ENCODE assay signal across 16 cellular contexts in genomic region chr16:3295209-3295608, GRCh38. TPM values are rescaled to one million over a fixed set of nuclear protein-coding genes. Genes with fewer than 3 reads are reported as not detected.
DNase-seq lines count a peak whose midpoint lies in the region; ATAC-seq, FAIRE-seq and TF ChIP-seq lines count a peak whose summit lies in the region.
"Had no signal": no experiment of that assay in that cellular context is flagged by ENCODE, and none has a peak within 500 bp of the region (broad histone marks: within the 10 kb centered on the region; RNA-seq: fewer than 3 reads in every experiment).

No MANE protein-coding gene starts in this region.

- H3K79me2 ChIP-seq in GM23338 (replicated peaks; ENCODE audit: insufficient read depth) (peaks cover 29% of the 10 kb centered on the region), HepG2 (ENCODE audit: insufficient read depth, low read length) (peaks cover 19% of the 10 kb centered on the region)

- H3K27me3 Mint-ChIP-seq in GM23338 (ENCODE audit: insufficient read depth, low read depth, poor library complexity): peaks cover 12% of the 10 kb centered on the region
- H3K27me3 Mint-ChIP-seq: CD8-positive, alpha-beta memory T cell had no signal

- H2AFZ ChIP-seq in GM23338 (no peak overlapping the region), HepG2 (ENCODE audit: low read length) (no peak overlapping the region)

- CTCF ChIA-PET in HepG2 (lab: Yijun Ruan, JAX; ENCODE audit: low intra/inter-chr PET ratio, low total read pairs): no interaction called here

- peak overlapping the region; percentile 32; the same call in 1 of the 2 replicates for H3K4me2 ChIP-seq in GM23338
- H3K4me2 ChIP-seq in HepG2 (ENCODE audit: low read depth, low read length): no peak overlapping the region

- peaks cover 83% of the 10 kb centered on the region for H3K36me3 Mint-ChIP-seq in GM23338 (ENCODE audit: low read depth)

- TF ChIP-seq EP300 in HepG2 (IDR thresholded peaks at IDR 0.05; ENCODE audit: low read depth in 2 of 2, low read length in 2 of 2): no peak
- no peak for TF ChIP-seq EP300 in HepG2 (CRISPR knock-in tag; IDR thresholded peaks at IDR 0.05; ENCODE audit: borderline replicate concordance)

- H3K4me3 Mint-ChIP-seq in GM23338: no peak overlapping the region
- H3K4me3 Mint-ChIP-seq: CD8-positive, alpha-beta memory T cell had no signal

- in situ Hi-C loops in HepG2 (cut with HindIII; ENCODE audit: extremely low pct_ligation_motif_present, low pct_unique_long_range_greater_than_20kb): no loop called here

- H3K36me3 ChIP-seq in GM23338 (ENCODE audit: insufficient read depth): peaks cover 15% of the 10 kb centered on the region
- H3K36me3 ChIP-seq in adipocyte (ENCODE audit: control insufficient read depth, insufficient read depth, low read length, severe bottlenecking): peaks cover 63% of the 10 kb centered on the region
- H3K36me3 ChIP-seq in HepG2 (replicated peaks in 1 of 2; ENCODE audit: control insufficient read depth in 1 of 2, insufficient read depth in 2 of 2, low read length in 2 of 2): peaks cover 10 to 28% of the 10 kb centered on the region in 2 experiments

- H3K4me1 ChIP-seq in GM23338 (ENCODE audit: insufficient read depth) (no peaks in the 10 kb centered on the region), adipocyte (ENCODE audit: control insufficient read depth, insufficient read depth, low read length) (no peaks in the 10 kb centered on the region), HepG2 (ENCODE audit: insufficient read depth, low read length) (peaks cover 12% of the 10 kb centered on the region)

- peak; percentile 80 for ATAC-seq in GM23338
- ATAC-seq in HepG2: peak; percentile 31; the same call in 2 of the 3 replicates
- no peak for ATAC-seq in HG03139 (IDR thresholded peaks at IDR 0.05; ENCODE audit: unreplicated experiment)
- ATAC-seq in HG02798 (IDR thresholded peaks at IDR 0.05; ENCODE audit: poor library complexity, unreplicated experiment): no peak

- TF ChIP-seq CTCF in GM23338 (conservative IDR thresholded peaks at IDR 0.05; ENCODE audit: low read depth in 2 of 2) (no peak), HepG2 (CRISPR knock-in tag; IDR thresholded peaks at IDR 0.05) (no peak)

- DNase-seq in GM23338 (ENCODE audit: low spot score) (peak; percentile 30), adipocyte (ENCODE audit: low read depth) (no peak), HepG2 (ENCODE audit: low spot score) (no peak)
- DNase-seq: CD8-positive, alpha-beta memory T cell; DMS79; KG1; MV-4-11; NCI-H1694 treated with DMSO at 0.1 percent for 48 hours; NCI-H2107; NCI-H2227 treated with DMSO at 0.1 percent for 48 hours; NCI-H524; RPMI8226 had no signal

- H3K27ac ChIP-seq in GM23338 (ENCODE audit: low read depth) (no peak overlapping the region), HepG2 (ENCODE audit: extremely low read length, insufficient read depth, low read length) (no peak overlapping the region)

- TF ChIP-seq RAD21 in HepG2 (CRISPR knock-in tag; IDR thresholded peaks at IDR 0.05): no peak

- H3K27me3 ChIP-seq in GM23338 (ENCODE audit: insufficient read depth): no peaks in the 10 kb centered on the region
- no peaks in the 10 kb centered on the region for H3K27me3 ChIP-seq in adipocyte (replicated peaks; ENCODE audit: control insufficient read depth, insufficient read depth, low read length)
- no peaks in the 10 kb centered on the region for H3K27me3 ChIP-seq in HepG2 (ENCODE audit: control insufficient read depth in 1 of 2, insufficient read depth in 2 of 2, low read length in 2 of 2)

- H3K9me2 ChIP-seq in GM23338 (ENCODE audit: insufficient read depth): 0 out of 2 replicates have a peak, but pooled peaks cover 6% of the 10 kb centered on the region

- FAIRE-seq in HepG2 (lab: Jason Lieb, UNC): no peak
- FAIRE-seq: D721Med, H1 had no signal

- no peak overlapping the region for H3K27ac Mint-ChIP-seq in GM23338

- H3K4me1 Mint-ChIP-seq in GM23338: no peaks in the 10 kb centered on the region; the same call in 2 of the 3 replicates

- POLR2A ChIA-PET in HepG2 (lab: Yijun Ruan, JAX): no interaction called here

- TF ChIP-seq POLR2A in HepG2 (IDR thresholded peaks at IDR 0.05; ENCODE audit: insufficient read depth in 1 of 2, low read depth in 2 of 2, low read length in 2 of 2): no peak

- intact Hi-C loops in HepG2 (cut with micrococcal nuclease; ENCODE audit: unreplicated experiment): no loop called here

- peaks cover 75% of the 10 kb centered on the region for H3K9me3 Mint-ChIP-seq in GM23338

- WGBS in HepG2 (ENCODE audit: low lambda C conversion rate): 97% methylated on average over 45 of the region's 45 CpGs

- H3K9ac ChIP-seq in adipocyte (ENCODE audit: low read length) (no peak overlapping the region), HepG2 (ENCODE audit: insufficient read depth, low read depth, low read length) (no peak overlapping the region)

- H3K9me3 ChIP-seq in adipocyte (ENCODE audit: control insufficient read depth, low read length) (peaks cover 60% of the 10 kb centered on the region), HepG2 (ENCODE audit: low read length) (no peaks in the 10 kb centered on the region)

- H4K20me1 ChIP-seq in GM23338 (replicated peaks; ENCODE audit: insufficient read depth): no peaks in the 10 kb centered on the region
- H4K20me1 ChIP-seq in HepG2 (ENCODE audit: insufficient read depth, low read length): no peaks in the 10 kb centered on the region

- no TSS peak for BruUV-seq in HepG2 (replicated peaks; lab: Mats Ljungman, UMichigan)

- peak overlapping the region; percentile 17; the same call in 1 of the 2 replicates for H3K4me3 ChIP-seq in GM23338
- H3K4me3 ChIP-seq in adipocyte (ENCODE audit: low read length): peak overlapping the region; percentile 21
- H3K4me3 ChIP-seq in HepG2 (replicated peaks in 1 of 3; ENCODE audit: insufficient read depth in 1 of 3, low read depth in 2 of 3, low read length in 3 of 3): no peak overlapping the region

- no peaks in the 10 kb centered on the region; the same call in 1 of the 2 replicates for H3F3A ChIP-seq in GM23338 (replicated peaks; ENCODE audit: low read depth)

RNA-seq across cellular contexts. Expression of gene TIGD7, which starts 10.0 kb away (rescaled TPM):
- 8.0 and 8.5 TPM in 2 replicates for total RNA-seq in GM23338 (2014; rRNA removed; shearing (Covaris generic))
- polyA plus RNA-seq in GM23338 (2016; fragmentation: Nextera tagmentation; extraction: Ambion mirVana): 3.9 and 4.1 TPM in 2 replicates
- not detected in 2 replicates for total RNA-seq in HepG2 (2016; rRNA removed; fragmentation: Illumina TruSeq; extraction: Trizol)
- total RNA-seq in HepG2 (2016; cell fraction: cytosol; rRNA removed; fragmentation: Illumina TruSeq; extraction: Trizol; ENCODE audit: low read depth): not detected in 2 replicates
- not detected in 2 replicates for total RNA-seq in HepG2 (2016; cell fraction: insoluble cytoplasmic fraction; rRNA removed; fragmentation: Illumina TruSeq; extraction: Trizol)
- total RNA-seq in HepG2 (2016; cell fraction: membrane; rRNA removed; fragmentation: Illumina TruSeq; extraction: Trizol): not detected in 2 replicates
- not detected in 2 replicates for total RNA-seq in HepG2 (2016; cell fraction: nucleus; rRNA removed; fragmentation: Illumina TruSeq; extraction: Trizol)
- not detected in 2 replicates for polyA plus RNA-seq in HepG2 (2011; rRNA removed)
- polyA plus RNA-seq in HepG2 (2011; cell fraction: cytosol; rRNA removed): not detected in 2 replicates
- polyA plus RNA-seq in HepG2 (2011; cell fraction: nucleus; rRNA removed): not detected in 2 replicates
- polyA plus RNA-seq in HepG2 (2012): 0.63 and 0.88 TPM in 2 replicates
- polyA plus RNA-seq in HepG2 (2016; cell fraction: cytosol; fragmentation: Illumina TruSeq; extraction: Trizol; ENCODE audit: low read depth): not detected in 2 replicates
- polyA plus RNA-seq in HepG2 (2016; cell fraction: insoluble cytoplasmic fraction; fragmentation: Illumina TruSeq; extraction: Trizol; ENCODE audit: low read depth): not detected in 2 replicates
- not detected in 2 replicates for polyA plus RNA-seq in HepG2 (2016; cell fraction: membrane; fragmentation: Illumina TruSeq; extraction: Trizol; ENCODE audit: low read depth)
- not detected in 2 replicates for polyA plus RNA-seq in HepG2 (2016; cell fraction: nucleus; fragmentation: Illumina TruSeq; extraction: Trizol; ENCODE audit: insufficient read depth, low read depth)
- 0.08 and 2.2 TPM in 2 replicates for polyA minus RNA-seq in HepG2 (2011; rRNA and poly(A)+ RNA removed; ENCODE audit: low replicate concordance)
- not detected in 2 replicates for polyA minus RNA-seq in HepG2 (2011; cell fraction: cytosol; rRNA and poly(A)+ RNA removed)
- not detected in 2 replicates for polyA minus RNA-seq in HepG2 (2011; cell fraction: nucleus; rRNA and poly(A)+ RNA removed)

RNA-seq across cellular contexts. Expression of gene ZNF75A, which starts 10.1 kb away (rescaled TPM):
- total RNA-seq in GM23338 (2014; rRNA removed; shearing (Covaris generic)): 31.3 and 36.9 TPM in 2 replicates
- polyA plus RNA-seq in GM23338 (2016; fragmentation: Nextera tagmentation; extraction: Ambion mirVana) (24.3 and 29.6 TPM in 2 replicates), HepG2 (2011; rRNA removed) (1.4 and 2.0 TPM in 2 replicates)
- total RNA-seq in HepG2 (2016; rRNA removed; fragmentation: Illumina TruSeq; extraction: Trizol): 1.3 and 2.1 TPM in 2 replicates
- 1.1 TPM in 2 replicates for total RNA-seq in HepG2 (2016; cell fraction: cytosol; rRNA removed; fragmentation: Illumina TruSeq; extraction: Trizol; ENCODE audit: low read depth)
- total RNA-seq in HepG2 (2016; cell fraction: insoluble cytoplasmic fraction; rRNA removed; fragmentation: Illumina TruSeq; extraction: Trizol): 1.2 and 2.0 TPM in 2 replicates
- 0.31 and 0.77 TPM in 2 replicates for total RNA-seq in HepG2 (2016; cell fraction: membrane; rRNA removed; fragmentation: Illumina TruSeq; extraction: Trizol)
- total RNA-seq in HepG2 (2016; cell fraction: nucleus; rRNA removed; fragmentation: Illumina TruSeq; extraction: Trizol): 4.0 and 4.9 TPM in 2 replicates
- 0.43 and 0.59 TPM in 2 replicates for polyA plus RNA-seq in HepG2 (2011; cell fraction: cytosol; rRNA removed)
- polyA plus RNA-seq in HepG2 (2011; cell fraction: nucleus; rRNA removed): 3.0 and 4.0 TPM in 2 replicates
- polyA plus RNA-seq in HepG2 (2012): 2.2 and 2.8 TPM in 2 replicates
- 0.19 and 0.28 TPM in 2 replicates for polyA plus RNA-seq in HepG2 (2016; cell fraction: cytosol; fragmentation: Illumina TruSeq; extraction: Trizol; ENCODE audit: low read depth)
- 0.53 and 0.94 TPM in 2 replicates for polyA plus RNA-seq in HepG2 (2016; cell fraction: insoluble cytoplasmic fraction; fragmentation: Illumina TruSeq; extraction: Trizol; ENCODE audit: low read depth)
- 0.18 and 0.56 TPM in 2 replicates for polyA plus RNA-seq in HepG2 (2016; cell fraction: membrane; fragmentation: Illumina TruSeq; extraction: Trizol; ENCODE audit: low read depth)
- 7.5 and 9.8 TPM in 2 replicates for polyA plus RNA-seq in HepG2 (2016; cell fraction: nucleus; fragmentation: Illumina TruSeq; extraction: Trizol; ENCODE audit: insufficient read depth, low read depth)
- 1.4 and 8.3 TPM in 2 replicates for polyA minus RNA-seq in HepG2 (2011; rRNA and poly(A)+ RNA removed; ENCODE audit: low replicate concordance)
- polyA minus RNA-seq in HepG2 (2011; cell fraction: cytosol; rRNA and poly(A)+ RNA removed): 0.40 and 0.70 TPM in 2 replicates
- polyA minus RNA-seq in HepG2 (2011; cell fraction: nucleus; rRNA and poly(A)+ RNA removed): 8.1 and 9.4 TPM in 2 replicates

RNA-seq across cellular contexts. Expression of gene ZNF263, which starts 11.9 kb away (rescaled TPM):
- total RNA-seq in GM23338 (2014; rRNA removed; shearing (Covaris generic)): 53.6 and 66.9 TPM in 2 replicates
- polyA plus RNA-seq in GM23338 (2016; fragmentation: Nextera tagmentation; extraction: Ambion mirVana) (9.2 and 9.7 TPM in 2 replicates), HepG2 (2011; rRNA removed) (10.2 and 14.7 TPM in 2 replicates)
- total RNA-seq in HepG2 (2016; rRNA removed; fragmentation: Illumina TruSeq; extraction: Trizol): 40.3 and 41.2 TPM in 2 replicates
- 5.3 TPM in 2 replicates for total RNA-seq in HepG2 (2016; cell fraction: cytosol; rRNA removed; fragmentation: Illumina TruSeq; extraction: Trizol; ENCODE audit: low read depth)
- total RNA-seq in HepG2 (2016; cell fraction: insoluble cytoplasmic fraction; rRNA removed; fragmentation: Illumina TruSeq; extraction: Trizol): 37.2 and 40.1 TPM in 2 replicates
- 18.8 and 22.5 TPM in 2 replicates for total RNA-seq in HepG2 (2016; cell fraction: membrane; rRNA removed; fragmentation: Illumina TruSeq; extraction: Trizol)
- 32.1 and 42.1 TPM in 2 replicates for total RNA-seq in HepG2 (2016; cell fraction: nucleus; rRNA removed; fragmentation: Illumina TruSeq; extraction: Trizol)
- 11.3 and 11.7 TPM in 2 replicates for polyA plus RNA-seq in HepG2 (2011; cell fraction: cytosol; rRNA removed)
- 31.7 and 37.4 TPM in 2 replicates for polyA plus RNA-seq in HepG2 (2011; cell fraction: nucleus; rRNA removed)
- polyA plus RNA-seq in HepG2 (2012): 19.6 and 24.4 TPM in 2 replicates
- polyA plus RNA-seq in HepG2 (2016; cell fraction: cytosol; fragmentation: Illumina TruSeq; extraction: Trizol; ENCODE audit: low read depth): 2.7 TPM in 2 replicates
- 30.0 and 30.7 TPM in 2 replicates for polyA plus RNA-seq in HepG2 (2016; cell fraction: insoluble cytoplasmic fraction; fragmentation: Illumina TruSeq; extraction: Trizol; ENCODE audit: low read depth)
- polyA plus RNA-seq in HepG2 (2016; cell fraction: membrane; fragmentation: Illumina TruSeq; extraction: Trizol; ENCODE audit: low read depth): 9.5 and 9.9 TPM in 2 replicates
- polyA plus RNA-seq in HepG2 (2016; cell fraction: nucleus; fragmentation: Illumina TruSeq; extraction: Trizol; ENCODE audit: insufficient read depth, low read depth): 40.2 and 42.2 TPM in 2 replicates
- polyA minus RNA-seq in HepG2 (2011; rRNA and poly(A)+ RNA removed; ENCODE audit: low replicate concordance): 17.4 and 17.7 TPM in 2 replicates
- 10.1 and 13.1 TPM in 2 replicates for polyA minus RNA-seq in HepG2 (2011; cell fraction: cytosol; rRNA and poly(A)+ RNA removed)
- polyA minus RNA-seq in HepG2 (2011; cell fraction: nucleus; rRNA and poly(A)+ RNA removed): 38.5 and 50.5 TPM in 2 replicates

RNA-seq across cellular contexts. Expression of gene MEFV, which starts 38.8 kb away (rescaled TPM):
- total RNA-seq in GM23338 (2014; rRNA removed; shearing (Covaris generic)): 0.07 and 0.19 TPM in 2 replicates
- not detected in 2 replicates for polyA plus RNA-seq in GM23338 (2016; fragmentation: Nextera tagmentation; extraction: Ambion mirVana)
- 0.11 TPM in 1 of 2 replicates, not detected in the other for total RNA-seq in HepG2 (2016; rRNA removed; fragmentation: Illumina TruSeq; extraction: Trizol)
- total RNA-seq in HepG2 (2016; cell fraction: cytosol; rRNA removed; fragmentation: Illumina TruSeq; extraction: Trizol; ENCODE audit: low read depth): not detected in 2 replicates
- total RNA-seq in HepG2 (2016; cell fraction: insoluble cytoplasmic fraction; rRNA removed; fragmentation: Illumina TruSeq; extraction: Trizol): not detected in 2 replicates
- not detected in 2 replicates for total RNA-seq in HepG2 (2016; cell fraction: membrane; rRNA removed; fragmentation: Illumina TruSeq; extraction: Trizol)
- not detected in 2 replicates for total RNA-seq in HepG2 (2016; cell fraction: nucleus; rRNA removed; fragmentation: Illumina TruSeq; extraction: Trizol)
- 0.07 and 0.22 TPM in 2 replicates for polyA plus RNA-seq in HepG2 (2011; rRNA removed)
- polyA plus RNA-seq in HepG2 (2011; cell fraction: cytosol; rRNA removed): 0.01 TPM in 1 of 2 replicates, not detected in the other
- 0.07 and 0.16 TPM in 2 replicates for polyA plus RNA-seq in HepG2 (2011; cell fraction: nucleus; rRNA removed)
- 0.09 TPM in 1 of 2 replicates, not detected in the other for polyA plus RNA-seq in HepG2 (2012)
- not detected in 2 replicates for polyA plus RNA-seq in HepG2 (2016; cell fraction: cytosol; fragmentation: Illumina TruSeq; extraction: Trizol; ENCODE audit: low read depth)
- 0.15 TPM in 1 of 2 replicates, not detected in the other for polyA plus RNA-seq in HepG2 (2016; cell fraction: insoluble cytoplasmic fraction; fragmentation: Illumina TruSeq; extraction: Trizol; ENCODE audit: low read depth)
- polyA plus RNA-seq in HepG2 (2016; cell fraction: membrane; fragmentation: Illumina TruSeq; extraction: Trizol; ENCODE audit: low read depth): not detected in 2 replicates
- polyA plus RNA-seq in HepG2 (2016; cell fraction: nucleus; fragmentation: Illumina TruSeq; extraction: Trizol; ENCODE audit: insufficient read depth, low read depth): not detected in 2 replicates
- 0.07 and 0.12 TPM in 2 replicates for polyA minus RNA-seq in HepG2 (2011; rRNA and poly(A)+ RNA removed; ENCODE audit: low replicate concordance)
- polyA minus RNA-seq in HepG2 (2011; cell fraction: cytosol; rRNA and poly(A)+ RNA removed): not detected in 2 replicates
- not detected in 2 replicates for polyA minus RNA-seq in HepG2 (2011; cell fraction: nucleus; rRNA and poly(A)+ RNA removed)
- total RNA-seq: H1 had no signal
- polyA plus RNA-seq: CD8-positive, alpha-beta memory T cell had no signal

Comparison
In these comparisons a context has a peak if more than half of its experiments do, and no peak if none do; other contexts are left out.
1. ATAC-seq: peak in GM23338 (single experiment) and HepG2 (single experiment); none in HG03139 (single experiment) and HG02798 (single experiment).
2. H3K4me3 ChIP-seq: peak in GM23338 (single experiment) and adipocyte (single experiment); none in HepG2 (0 of 3).